Comparison of ENCODE assay signal across 18 cellular contexts in the genomic region with DNA sequence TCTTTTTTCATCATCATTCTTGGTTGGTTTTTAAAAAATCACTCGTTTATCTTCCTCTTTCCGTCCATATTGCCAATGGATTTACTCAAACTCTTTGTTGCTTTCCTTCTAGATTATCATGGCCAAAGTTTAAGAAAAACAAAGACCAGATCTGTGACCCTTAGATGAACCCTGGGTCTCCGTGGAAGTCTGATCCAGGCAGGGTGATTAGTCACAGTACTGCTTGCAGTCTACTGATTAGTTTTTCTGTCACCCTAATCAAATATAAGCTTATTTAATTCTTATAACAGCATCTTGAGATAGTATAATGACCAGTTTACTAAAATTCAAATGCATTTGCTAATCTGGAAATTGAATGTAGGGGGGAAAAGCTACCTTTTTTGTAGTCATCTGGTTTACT. TPM values are rescaled to one million over a fixed set of nuclear protein-coding genes. Genes with fewer than 3 reads are reported as not detected.
DNase-seq lines count a peak whose midpoint lies in the region; ATAC-seq and TF ChIP-seq lines count a peak whose summit lies in the region.
"Had no signal": no experiment of that assay in that cellular context is flagged by ENCODE, and none has a peak within 500 bp of the region (broad histone marks: within the 10 kb centered on the region; RNA-seq: fewer than 3 reads in every experiment).

No MANE protein-coding gene starts in this region.

- peak overlapping the region; percentile 44 for H3K4me3 Mint-ChIP-seq in Calu3 (ENCODE audit: low read depth, unreplicated experiment)
- H3K4me3 Mint-ChIP-seq: activated CD4-positive, alpha-beta memory T cell treated with anti-CD3 and anti-CD28 coated beads for 36 hours; activated T-helper 1 cell treated with anti-CD3 and anti-CD28 coated beads, Interleukin-12 subunit alpha, Interleukin-12 subunit beta, Interleukin-2, Interleukin-4 antibody, amounts not matched to agents 30 ng/mL and 10 ng/mL and 1 ng/mL, durations not matched to agents 14 hours and 24 hours and 36 hours; naive B cell had no signal

- H3K27me3 ChIP-seq in mesendoderm (ENCODE audit: insufficient read depth, low read length, poor library complexity) (no peaks in the 10 kb centered on the region), breast epithelium (no peaks in the 10 kb centered on the region), esophagus muscularis mucosa (peaks cover 0 to 2% (median 0%) of the 10 kb centered on the region in 4 donors)
- H3K27me3 ChIP-seq: right atrium auricular region, tibial nerve had no signal

- no peak for ATAC-seq in HG03039 (IDR thresholded peaks at IDR 0.05; ENCODE audit: unreplicated experiment)
- ATAC-seq: left ventricle myocardium superior had no signal

- no peak overlapping the region for H3K18ac ChIP-seq in mesendoderm (ENCODE audit: low read length)

- CTCF ChIA-PET in Calu3 (lab: Charles Lee), result interaction anchor here (0.6 to 1.5 kb wide), 2 partner anchors 21 to 32 kb away, joined by 3 to 5 read pairs; a partner anchor contains a TSS

- no peak overlapping the region for H3K23ac ChIP-seq in mesendoderm (ENCODE audit: low read length)

- no peak overlapping the region for H4K8ac ChIP-seq in mesendoderm (ENCODE audit: low read depth, low read length)

- H3K9me3 ChIP-seq in breast epithelium (no peaks in the 10 kb centered on the region), esophagus muscularis mucosa (no peaks in the 10 kb centered on the region)

- H3K9ac ChIP-seq in mesendoderm (ENCODE audit: low read length), result no peak overlapping the region

- peaks cover 30% of the 10 kb centered on the region for H3K4me1 Mint-ChIP-seq in Calu3 (ENCODE audit: low read depth, unreplicated experiment)
- H3K4me1 Mint-ChIP-seq: naive B cell had no signal

- no peaks in the 10 kb centered on the region for H3K79me1 ChIP-seq in mesendoderm (ENCODE audit: low read length)

- DNase-seq in Calu3, result peak; percentile 33
- DNase-seq in OCI-M1 (lab: John Stamatoyannopoulos, UW), result peak; percentile 78
- peak; percentile 42 for DNase-seq in choroid plexus epithelial cell (ENCODE audit: low read depth)
- no peak for DNase-seq in mesendoderm
- DNase-seq in T1000 (lab: John Stamatoyannopoulos, UW), result no peak
- DNase-seq in breast epithelium (ENCODE audit: low spot score in 2 of 2), result no peak
- DNase-seq in esophagus muscularis mucosa (ENCODE audit: extremely low spot score), result no peak
- DNase-seq: activated CD4-positive, alpha-beta memory T cell treated with anti-CD3 and anti-CD28 coated beads for 36 hours; erythroblast; left ventricle myocardium superior; naive B cell; NCI-H774 had no signal

- H3K36me3 Mint-ChIP-seq in Calu3 (ENCODE audit: insufficient read depth, unreplicated experiment), result no peaks in the 10 kb centered on the region
- H3K36me3 Mint-ChIP-seq: activated CD4-positive, alpha-beta memory T cell treated with anti-CD3 and anti-CD28 coated beads for 36 hours had no signal

- H2BK120ac ChIP-seq in mesendoderm (ENCODE audit: low read depth, low read length), result no peak overlapping the region

- H3K4ac ChIP-seq in mesendoderm (ENCODE audit: low read depth, low read length), result no peak overlapping the region

- peaks cover 2% of the 10 kb centered on the region for H3K9me3 Mint-ChIP-seq in Calu3 (ENCODE audit: low read depth, unreplicated experiment)
- H3K9me3 Mint-ChIP-seq: activated CD4-positive, alpha-beta memory T cell treated with anti-CD3 and anti-CD28 coated beads for 36 hours had no signal

- WGBS in mesendoderm (ENCODE audit: extremely low coverage, insufficient coverage, low lambda C conversion rate), result 100% methylated on average over 1 of the region's 3 CpGs
- WGBS in esophagus muscularis mucosa, result 48% methylated on average over 3 of the region's 3 CpGs

- BruUV-seq in Calu3 (replicated peaks; lab: Mats Ljungman, UMichigan), result no TSS peak

- no peak overlapping the region for H2BK5ac ChIP-seq in mesendoderm (ENCODE audit: low read length)

- peak overlapping the region; percentile 88 for H2BK15ac ChIP-seq in mesendoderm (replicated peaks; ENCODE audit: low read depth)

- H3K56ac ChIP-seq in mesendoderm (ENCODE audit: low read length), result no peak overlapping the region

- H3K27ac ChIP-seq in mesendoderm (ENCODE audit: low read depth, low read length) (no peak overlapping the region), breast epithelium (no peak overlapping the region), esophagus muscularis mucosa (replicated peaks in 1 of 4) (no peak overlapping the region)
- H3K27ac ChIP-seq: coronary artery, right atrium auricular region, tibial nerve had no signal

- no peak overlapping the region for H4K5ac ChIP-seq in mesendoderm (ENCODE audit: low read length)

- H3K4me3 ChIP-seq in choroid plexus epithelial cell (ENCODE audit: low read depth, low read length) (no peak overlapping the region), mesendoderm (ENCODE audit: low read length) (no peak overlapping the region), breast epithelium (no peak overlapping the region), esophagus muscularis mucosa (no peak overlapping the region)
- H3K4me3 ChIP-seq: coronary artery, right atrium auricular region, tibial nerve had no signal

- no peak for TF ChIP-seq POLR2A in breast epithelium (IDR thresholded peaks at IDR 0.05)
- no peak for TF ChIP-seq POLR2A in esophagus muscularis mucosa (IDR thresholded peaks at IDR 0.05; ENCODE audit: low read depth)

- H3K36me3 ChIP-seq in mesendoderm (ENCODE audit: control insufficient read depth, insufficient read depth, low read length), result no peaks in the 10 kb centered on the region
- no peaks in the 10 kb centered on the region for H3K36me3 ChIP-seq in breast epithelium
- no peaks in the 10 kb centered on the region for H3K36me3 ChIP-seq in esophagus muscularis mucosa
- H3K36me3 ChIP-seq: right atrium auricular region, tibial nerve had no signal

- H3K4me2 ChIP-seq in mesendoderm (ENCODE audit: low read length), result no peak overlapping the region

- peak overlapping the region; percentile 77 for H3K27ac Mint-ChIP-seq in Calu3 (ENCODE audit: unreplicated experiment)
- H3K27ac Mint-ChIP-seq: activated CD4-positive, alpha-beta memory T cell treated with anti-CD3 and anti-CD28 coated beads for 36 hours; activated T-helper 1 cell treated with anti-CD3 and anti-CD28 coated beads, Interleukin-12 subunit alpha, Interleukin-12 subunit beta, Interleukin-2, Interleukin-4 antibody, amounts not matched to agents 30 ng/mL and 10 ng/mL and 1 ng/mL, durations not matched to agents 14 hours and 24 hours and 36 hours had no signal

- no peak for TF ChIP-seq EP300 in esophagus muscularis mucosa (IDR thresholded peaks at IDR 0.05)

- no peaks in the 10 kb centered on the region for H3K27me3 Mint-ChIP-seq in Calu3 (ENCODE audit: unreplicated experiment)

- TF ChIP-seq CTCF in Calu3 (IDR thresholded peaks at IDR 0.05; ENCODE audit: unreplicated experiment), result no peak
- no peak for TF ChIP-seq CTCF in choroid plexus epithelial cell (conservative IDR thresholded peaks at IDR 0.05; ENCODE audit: low read depth, low read length)
- no peak for TF ChIP-seq CTCF in breast epithelium (IDR thresholded peaks at IDR 0.05)
- no peak for TF ChIP-seq CTCF in esophagus muscularis mucosa (IDR thresholded peaks at IDR 0.05)

- H2AK5ac ChIP-seq in mesendoderm (ENCODE audit: low read length), result no peak overlapping the region

- intact Hi-C loops in Calu3 (cut with micrococcal nuclease; ENCODE audit: unreplicated experiment), result no loop called here
- intact Hi-C loops in breast epithelium (cut with DNase I; ENCODE audit: low total_unique reads), result no loop called here
- intact Hi-C loops in esophagus muscularis mucosa (cut with DNase I), result no loop called here

- H3K79me2 ChIP-seq in mesendoderm (ENCODE audit: control insufficient read depth, insufficient read depth, low read length), result no peaks in the 10 kb centered on the region

- H3K4me1 ChIP-seq in mesendoderm (ENCODE audit: control insufficient read depth, low read depth, low read length) (no peaks in the 10 kb centered on the region), breast epithelium (no peaks in the 10 kb centered on the region), esophagus muscularis mucosa (no peaks in the 10 kb centered on the region)
- H3K4me1 ChIP-seq: right atrium auricular region, tibial nerve had no signal

RNA-seq across cellular contexts. Expression of a gene that starts 6.0 kb away (rescaled TPM):
- not detected in 2 replicates for total RNA-seq in Calu3 (2022)
- polyA plus RNA-seq in mesendoderm (2013, experiment 1 of 2), result 0.32 TPM
- polyA plus RNA-seq in mesendoderm (2013, experiment 2 of 2), result 0.21 TPM
- total RNA-seq in breast epithelium, result not detected
- total RNA-seq in esophagus muscularis mucosa, result under 1 TPM in 1 of 4 donors, not detected in 3; 0.50 TPM
- total RNA-seq: activated CD4-positive, alpha-beta memory T cell treated with anti-CD3 and anti-CD28 coated beads for 36 hours; activated T-helper 1 cell treated with anti-CD3 and anti-CD28 coated beads, Interleukin-12 subunit alpha, Interleukin-12 subunit beta, Interleukin-2, Interleukin-4 antibody, amounts not matched to agents 30 ng/mL and 10 ng/mL and 1 ng/mL, durations not matched to agents 14 hours and 24 hours and 36 hours; left ventricle myocardium superior; right atrium auricular region; tibial nerve had no signal
- polyA plus RNA-seq: adipose tissue had no signal

RNA-seq across cellular contexts. Expression of a gene that starts 32.3 kb away (rescaled TPM):
- total RNA-seq in Calu3 (2022) (33.4 and 36.7 TPM in 2 replicates), breast epithelium (100 to 1,000 TPM in 1 of 3 donors, 10 to 100 TPM in 2; 66.2 to 321 (median 72.6) TPM), esophagus muscularis mucosa (100 to 1,000 TPM in 2 of 4 donors, 10 to 100 TPM in 2; 90.1 to 135 (median 104) TPM)
- 316 TPM for polyA plus RNA-seq in mesendoderm (2013, experiment 1 of 2)
- polyA plus RNA-seq in mesendoderm (2013, experiment 2 of 2), result 316 TPM

Comparison
In these comparisons a context has a peak if more than half of its experiments do, and no peak if none do; other contexts are left out.
1. DNase-seq: peak in Calu3 (single experiment), OCI-M1 (single experiment) and choroid plexus epithelial cell (single experiment); none in mesendoderm (single experiment), T1000 (single experiment), breast epithelium (0 of 2) and esophagus muscularis mucosa (single experiment).